In genomic region chr17:32488604-32489180, GRCh38 we compare ENCODE assay signal across 1 cellular context.
A peak's percentile ranks its signal among the peaks of the same experiment; 100 is the strongest.
TF ChIP-seq lines count a peak whose summit lies in the region.

No MANE protein-coding gene starts in this region.

TF ChIP-seq in GM12878, 131 proteins besides CTCF, POLR2A, EP300 and RAD21:
- TF ChIP-seq POLR2AphosphoS2 (IDR thresholded peaks at IDR 0.05; ENCODE audit: low read depth, low read length) (0 out of 2 replicates have a peak, but pooled peaks have one; percentile 2), POU2F2 (IDR thresholded peaks at IDR 0.05; ENCODE audit: borderline replicate concordance, low read depth, low read length) (0 out of 3 replicates have a peak, but pooled peaks have one; percentile 1), CEBPZ (IDR thresholded peaks at IDR 0.05; ENCODE audit: low read depth, low read length) (no peak), KAT2A (conservative IDR thresholded peaks at IDR 0.05; ENCODE audit: control insufficient read depth, low read depth, low read length) (no peak), BACH1 (IDR thresholded peaks at IDR 0.05; ENCODE audit: borderline replicate concordance) (no peak), JUND (IDR thresholded peaks at IDR 0.05; ENCODE audit: low read depth, low read length) (no peak), CUX1 (IDR thresholded peaks at IDR 0.05; ENCODE audit: insufficient replicate concordance, low read depth, low read length) (no peak)
